ENCODE assay signal across 12 cellular contexts in genomic region chr4:7191546-7192251, GRCh38. TPM values are rescaled to one million over a fixed set of nuclear protein-coding genes. Genes with fewer than 3 reads are reported as not detected.
DNase-seq lines count a peak whose midpoint lies in the region; FAIRE-seq and TF ChIP-seq lines count a peak whose summit lies in the region.
"Had no signal": no experiment of that assay in that cellular context is flagged by ENCODE, and none has a peak within 500 bp of the region (broad histone marks: within the 10 kb centered on the region; RNA-seq: fewer than 3 reads in every experiment).

No MANE protein-coding gene starts in this region.

- no peak for TF ChIP-seq EP300 in stomach (IDR thresholded peaks at IDR 0.05)

- H3K4me3 ChIP-seq in astrocyte (ENCODE audit: insufficient read depth, low read depth, low read length) (peak overlapping the region; percentile 17), mesenchymal stem cell (ENCODE audit: insufficient read depth in 1 of 2, low read depth in 1 of 2, low read length in 2 of 2) (no peak overlapping the region), stomach (peak overlapping the region in 3 of 4 donors; percentile 18 to 42 (median 39)), Karpas-422 (ENCODE audit: low read length) (no peak overlapping the region)

- H3K9me2 ChIP-seq in Karpas-422 (replicated peaks; ENCODE audit: insufficient read depth, low read length), result no peaks in the 10 kb centered on the region

- H4K20me1 ChIP-seq in astrocyte (ENCODE audit: insufficient read depth, low read length), result peaks cover 25% of the 10 kb centered on the region
- no peaks in the 10 kb centered on the region for H4K20me1 ChIP-seq in Karpas-422 (ENCODE audit: insufficient read depth, low read depth, low read length)

- H3K9me3 Mint-ChIP-seq in astrocyte (ENCODE audit: unreplicated experiment), result no peaks in the 10 kb centered on the region

- peaks cover 18% of the 10 kb centered on the region for H3K4me1 Mint-ChIP-seq in astrocyte (ENCODE audit: low read depth, unreplicated experiment)

- H3K36me3 ChIP-seq in astrocyte (ENCODE audit: insufficient read depth, low read length), result no peaks in the 10 kb centered on the region
- no peaks in the 10 kb centered on the region for H3K36me3 ChIP-seq in mesenchymal stem cell (ENCODE audit: control insufficient read depth in 1 of 2, insufficient read depth in 2 of 2, low read depth in 1 of 2, low read length in 2 of 2)
- H3K36me3 ChIP-seq in stomach, result no peaks in the 10 kb centered on the region
- H3K36me3 ChIP-seq in Karpas-422 (ENCODE audit: insufficient read depth, low read length), result no peaks in the 10 kb centered on the region
- H3K36me3 ChIP-seq: heart left ventricle had no signal

- H2BK5ac ChIP-seq in mesenchymal stem cell (ENCODE audit: low read depth, low read length, poor library complexity, severe bottlenecking), result no peak overlapping the region

- H2BK120ac ChIP-seq in mesenchymal stem cell (ENCODE audit: low read depth, low read length), result no peak overlapping the region

- no peak overlapping the region for H3K4ac ChIP-seq in mesenchymal stem cell (ENCODE audit: low read depth in 1 of 2, low read length in 2 of 2)

- H2BK12ac ChIP-seq in mesenchymal stem cell (ENCODE audit: low read length in 2 of 2), result no peak overlapping the region

- H3K79me2 ChIP-seq in astrocyte (ENCODE audit: insufficient read depth, low read length) (peaks cover 24% of the 10 kb centered on the region), Karpas-422 (ENCODE audit: low read length) (no peaks in the 10 kb centered on the region)
- H3K79me2 ChIP-seq: parathyroid adenoma had no signal

- H3K4me1 ChIP-seq in astrocyte (ENCODE audit: insufficient read depth, low read length) (peaks cover 33% of the 10 kb centered on the region), mesenchymal stem cell (ENCODE audit: control insufficient read depth, insufficient read depth, low read depth, low read length) (peaks cover 21% of the 10 kb centered on the region), stomach (peaks cover 12 to 33% (median 19%) of the 10 kb centered on the region in 4 donors), Karpas-422 (ENCODE audit: low read length) (peaks cover 14% of the 10 kb centered on the region; the same call in 1 of the 2 replicates)
- H3K4me1 ChIP-seq: parathyroid adenoma had no signal

- H3K9ac ChIP-seq in astrocyte (ENCODE audit: low read length) (peak overlapping the region; percentile 41), mesenchymal stem cell (ENCODE audit: low read length) (no peak overlapping the region), Karpas-422 (ENCODE audit: low read length) (no peak overlapping the region)
- H3K9ac ChIP-seq: parathyroid adenoma had no signal

- H3K27ac Mint-ChIP-seq in astrocyte (ENCODE audit: unreplicated experiment), result no peak overlapping the region

- H3K23ac ChIP-seq in mesenchymal stem cell (ENCODE audit: low read length in 2 of 2), result no peak overlapping the region

- no peak overlapping the region for H3K27ac ChIP-seq in astrocyte (ENCODE audit: low read depth, low read length)
- H3K27ac ChIP-seq in mesenchymal stem cell (ENCODE audit: low read length, poor library complexity, severe bottlenecking), result no peak overlapping the region
- H3K27ac ChIP-seq in stomach, result no peak overlapping the region
- no peak overlapping the region for H3K27ac ChIP-seq in Karpas-422 (ENCODE audit: low read length)
- H3K27ac ChIP-seq: heart left ventricle, parathyroid adenoma had no signal

- no peak overlapping the region for H2BK15ac ChIP-seq in mesenchymal stem cell (ENCODE audit: low read depth, poor library complexity, severe bottlenecking)

- H3K27me3 ChIP-seq in astrocyte (ENCODE audit: insufficient read depth, low read length) (peaks cover 32% of the 10 kb centered on the region), mesenchymal stem cell (ENCODE audit: control insufficient read depth in 1 of 2, insufficient read depth in 1 of 2, low read length in 2 of 2) (peaks cover 67 to 85% of the 10 kb centered on the region in 2 experiments), stomach (peaks cover 0 to 94% (median 50%) of the 10 kb centered on the region in 3 donors), Karpas-422 (ENCODE audit: low read length) (no peaks in the 10 kb centered on the region)

- no peak overlapping the region for H3K14ac ChIP-seq in mesenchymal stem cell (ENCODE audit: low read length in 2 of 2)

- peaks cover 4% of the 10 kb centered on the region for H3K79me1 ChIP-seq in mesenchymal stem cell (replicated peaks; ENCODE audit: low read length, poor library complexity, severe bottlenecking)

- WGBS in mesenchymal stem cell, result 74% methylated on average over 22 of the region's 22 CpGs
- WGBS in stomach, 5 donors, result 59 to 66% (median 60%) methylated on average over 20 to 22 of the region's 22 CpGs

- no peak overlapping the region for H2AK5ac ChIP-seq in mesenchymal stem cell (ENCODE audit: low read length, severe bottlenecking)

- no peaks in the 10 kb centered on the region for H3K36me3 Mint-ChIP-seq in astrocyte (ENCODE audit: low read depth, unreplicated experiment)

- no peak for FAIRE-seq in astrocyte (lab: Jason Lieb, UNC)
- FAIRE-seq: colon had no signal

- DNase-seq in activated CD4-positive, CD25-positive, alpha-beta regulatory T cell treated with anti-CD3 and anti-CD28 coated beads, Interleukin-2, amount 50 U/mL, for 72 hours, result peak; percentile 22
- no peak for DNase-seq in activated CD4-positive, CD25-positive, alpha-beta regulatory T cell (lab: John Stamatoyannopoulos, UW)
- DNase-seq in astrocyte (ENCODE audit: low read depth), result no peak
- no peak for DNase-seq in mesenchymal stem cell
- DNase-seq in stomach, result no peak
- no peak for DNase-seq in NOMO-1 treated with dmso at 0.1 percent for 144 hours (lab: John Stamatoyannopoulos, UW; ENCODE audit: unreplicated experiment)
- no peak for DNase-seq in Karpas-422
- DNase-seq in NCI-H1417 treated with DMSO at 0.1 percent for 48 hours (lab: John Stamatoyannopoulos, UW), result no peak
- DNase-seq: NCI-H510A had no signal

- H3K9me3 ChIP-seq in astrocyte (ENCODE audit: insufficient read depth, low read depth, low read length) (no peaks in the 10 kb centered on the region), mesenchymal stem cell (ENCODE audit: control insufficient read depth, low read length) (no peaks in the 10 kb centered on the region), stomach (no peaks in the 10 kb centered on the region), Karpas-422 (ENCODE audit: low read length) (no peaks in the 10 kb centered on the region)
- H3K9me3 ChIP-seq: heart left ventricle had no signal

- peaks cover 50% of the 10 kb centered on the region for H3K27me3 Mint-ChIP-seq in astrocyte (ENCODE audit: low read depth, unreplicated experiment)

- H4K8ac ChIP-seq in mesenchymal stem cell (ENCODE audit: low read length), result no peak overlapping the region

- no peak for TF ChIP-seq POLR2A in stomach (IDR thresholded peaks at IDR 0.05)

- H3K4me2 ChIP-seq in astrocyte (ENCODE audit: low read length) (peak overlapping the region; percentile 98), mesenchymal stem cell (ENCODE audit: low read length, poor library complexity, severe bottlenecking) (peak overlapping the region; percentile 48), Karpas-422 (ENCODE audit: low read depth, low read length, poor library complexity, severe bottlenecking) (no peak overlapping the region)

- H3K18ac ChIP-seq in mesenchymal stem cell (ENCODE audit: low read depth in 1 of 2, low read length in 2 of 2), result no peak overlapping the region

- no peak overlapping the region for H4K91ac ChIP-seq in mesenchymal stem cell (ENCODE audit: low read length)

- peak overlapping the region; percentile 60 for H2AFZ ChIP-seq in astrocyte (ENCODE audit: low read depth, low read length)
- H2AFZ ChIP-seq in mesenchymal stem cell (ENCODE audit: low read depth, low read length), result no peak overlapping the region
- H2AFZ ChIP-seq in Karpas-422 (ENCODE audit: low read length), result no peak overlapping the region
- H2AFZ ChIP-seq: parathyroid adenoma had no signal

- intact Hi-C loops in stomach (cut with DNase I; ENCODE audit: low total_unique reads), result loop anchor here (10.0 kb wide), 1 partner anchor 103 kb away; no protein-coding TSS in a partner anchor

- peak overlapping the region; percentile 82 for H3K4me3 Mint-ChIP-seq in astrocyte (ENCODE audit: unreplicated experiment)

- no peak for TF ChIP-seq CTCF in astrocyte (IDR thresholded peaks at IDR 0.05; ENCODE audit: insufficient read depth, low read depth, low read length)
- no peak for TF ChIP-seq CTCF in stomach (IDR thresholded peaks at IDR 0.05)

RNA-seq across cellular contexts. Expression of gene SORCS2, which starts 0.6 kb away (rescaled TPM):
- 13.8 and 25.7 TPM in 2 replicates for total RNA-seq in astrocyte
- 0.80 TPM for polyA plus RNA-seq in mesenchymal stem cell (2013, experiment 1 of 2)
- 0.64 TPM for polyA plus RNA-seq in mesenchymal stem cell (2013, experiment 2 of 2)
- total RNA-seq in stomach, result 10 to 100 TPM in 1 of 5 donors, 1 to 10 TPM in 2, under 1 TPM in 1, not detected in 1; under 0.01 to 13.0 (median 4.2) TPM
- under 1 TPM; 0.15 to 0.50 (median 0.20) TPM for polyA plus RNA-seq in stomach
- total RNA-seq in Karpas-422 (2014; rRNA removed; shearing (Covaris generic); ENCODE audit: low replicate concordance), result not detected in 2 replicates

Comparison
In these comparisons a context has a peak if more than half of its experiments do, and no peak if none do; other contexts are left out.
1. H3K4me3 ChIP-seq: peak in astrocyte (single experiment) and stomach (3 of 4); none in mesenchymal stem cell (0 of 2) and Karpas-422 (single experiment).